Comparison of ENCODE assay signal across 27 cellular contexts in the genomic region with DNA sequence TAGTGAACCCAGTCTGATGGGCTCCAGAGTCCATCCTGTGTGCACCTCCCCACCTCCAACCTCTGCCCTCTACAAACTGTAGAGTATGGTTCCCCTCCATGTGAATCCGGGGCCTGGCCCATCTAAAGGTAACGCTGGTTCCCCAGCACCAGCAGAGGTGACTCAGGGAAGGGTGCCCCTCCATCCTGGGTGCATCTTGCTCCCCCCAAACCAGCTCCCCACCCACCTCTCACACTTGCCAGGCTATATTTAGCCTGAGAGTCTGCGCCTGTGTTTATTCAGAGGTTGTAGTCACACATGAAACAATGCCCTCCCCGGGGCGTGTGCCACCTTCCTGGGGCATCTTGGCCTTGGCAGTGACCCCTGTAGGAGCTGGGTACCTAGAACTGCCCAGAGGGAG. TPM values are rescaled to one million over a fixed set of nuclear protein-coding genes. Genes with fewer than 3 reads are reported as not detected.
DNase-seq lines count a peak whose midpoint lies in the region; ATAC-seq, FAIRE-seq and TF ChIP-seq lines count a peak whose summit lies in the region.
"Had no signal": no experiment of that assay in that cellular context is flagged by ENCODE, and none has a peak within 500 bp of the region (broad histone marks: within the 10 kb centered on the region; RNA-seq: fewer than 3 reads in every experiment).

No MANE protein-coding gene starts in this region.

- ATAC-seq in A549 = peak; percentile 12 to 15; a peak in 4 of 6 replicates
- no peak for ATAC-seq in T-helper 17 cell
- ATAC-seq in GM21723 (IDR thresholded peaks at IDR 0.05; ENCODE audit: unreplicated experiment) = no peak
- ATAC-seq: GM23338 had no signal

- H3K9ac ChIP-seq in kidney (ENCODE audit: low read length in 2 of 2) = no peak overlapping the region
- H3K9ac ChIP-seq: KMS-11 had no signal

- FAIRE-seq in A549 (lab: Jason Lieb, UNC) (no peak), kidney (lab: Jason Lieb, UNC) (no peak)

- no peak overlapping the region for H3K27ac ChIP-seq in A549
- H3K27ac ChIP-seq in kidney (ENCODE audit: low read depth in 2 of 2, low read length in 2 of 2) = no peak overlapping the region
- H3K27ac ChIP-seq: HL-60, KMS-11, SK-N-MC had no signal

- TF ChIP-seq POLR2A in A549 (IDR thresholded peaks at IDR 0.05; ENCODE audit: low read length) = no peak

- H3K4me1 Mint-ChIP-seq in IgD-negative memory B cell (peaks cover 0 to 2% (median 0%) of the 10 kb centered on the region in 3 donors), T-helper 17 cell (peaks cover 13% of the 10 kb centered on the region)

- CTCF ChIA-PET in A549 (lab: Yijun Ruan, JAX) = interaction anchor here (1.0 to 4.9 kb wide), 3 partner anchors 12 to 65 kb away, joined by 3 to 22 read pairs (median 16); no protein-coding TSS in a partner anchor

- POLR2A ChIA-PET in A549 (lab: Yijun Ruan, JAX) = no interaction called here

- 45% methylated on average over 5 of the region's 5 CpGs for WGBS in A549 (ENCODE audit: missing lambda C conversion rate)

- H3K9me3 ChIP-seq in A549 (no peaks in the 10 kb centered on the region), T-helper 17 cell (ENCODE audit: control insufficient read depth, low read length, poor library complexity, severe bottlenecking) (no peaks in the 10 kb centered on the region), kidney (ENCODE audit: control insufficient read depth in 1 of 2, low read length in 2 of 2) (no peaks in the 10 kb centered on the region)
- H3K9me3 ChIP-seq: HAP-1 had no signal

- H3K36me3 Mint-ChIP-seq in IgD-negative memory B cell (peaks cover 1% of the 10 kb centered on the region), T-helper 17 cell (ENCODE audit: low read depth) (no peaks in the 10 kb centered on the region)

- H3K4me3 Mint-ChIP-seq in IgD-negative memory B cell = no peak overlapping the region
- no peak overlapping the region for H3K4me3 Mint-ChIP-seq in T-helper 17 cell
- H3K4me3 Mint-ChIP-seq: GM23338 had no signal

- peak overlapping the region in 2 of 3 donors; percentile 27 to 73 for H3K27ac Mint-ChIP-seq in IgD-negative memory B cell
- H3K27ac Mint-ChIP-seq in T-helper 17 cell = peak overlapping the region; percentile 68
- H3K27ac Mint-ChIP-seq: GM23338 had no signal

- intact Hi-C loops in kidney (cut with DNase I) = no loop called here

- H3K4me1 ChIP-seq in A549 (no peaks in the 10 kb centered on the region), kidney (ENCODE audit: control insufficient read depth in 1 of 2, insufficient read depth in 1 of 2, low read depth in 1 of 2, low read length in 2 of 2) (no peaks in the 10 kb centered on the region)
- H3K4me1 ChIP-seq: HAP-1 had no signal

- H3K27me3 Mint-ChIP-seq in IgD-negative memory B cell (peaks cover 1% of the 10 kb centered on the region), T-helper 17 cell (no peaks in the 10 kb centered on the region)

- H3K4me3 ChIP-seq in A549 (no peak overlapping the region), kidney (ENCODE audit: low read length in 2 of 2) (no peak overlapping the region)
- H3K4me3 ChIP-seq: GM23338, HAP-1, SK-N-MC had no signal

- no peak for TF ChIP-seq RAD21 in A549 (conservative IDR thresholded peaks at IDR 0.05 in 1 of 2, IDR thresholded peaks at IDR 0.05 in 1 of 2)

- no peak for TF ChIP-seq CTCF in A549 (IDR thresholded peaks at IDR 0.05)
- TF ChIP-seq CTCF in kidney (IDR thresholded peaks at IDR 0.05; ENCODE audit: borderline replicate concordance, extremely low read depth, insufficient read depth) = no peak

- no peak overlapping the region for H3K4me2 ChIP-seq in A549
- H3K4me2 ChIP-seq: GM23338, KMS-11 had no signal

- DNase-seq in A549 (ENCODE audit: low read depth in 1 of 2, low spot score in 1 of 2) (no peak), T-helper 17 cell (no peak), kidney (peak; percentile 33), NK-92 (lab: John Stamatoyannopoulos, UW; ENCODE audit: unreplicated experiment) (no peak), hippocampal formation (lab: John Stamatoyannopoulos, UW) (no peak), putamen (ENCODE audit: low spot score) (no peak)
- DNase-seq: 8988T, AML-193, C1 segment of cervical spinal cord, DMS79, NCI-H1092 treated with DMSO at 0.1 percent for 48 hours, NCI-H1436 treated with DMSO at 0.1 percent for 48 hours, NCI-H2029, NCI-H226, NCI-H510A treated with DMSO at 0.1 percent for 48 hours, NCI-H774, OCI-M1, SHP77 treated with DMSO at 0.1 percent for 48 hours had no signal

- no peak for TF ChIP-seq EP300 in A549 (IDR thresholded peaks at IDR 0.05)

- H3K36me3 ChIP-seq in kidney (ENCODE audit: control insufficient read depth in 1 of 2, insufficient read depth in 2 of 2, low read length in 2 of 2) = no peaks in the 10 kb centered on the region
- H3K36me3 ChIP-seq: HAP-1 had no signal

- H3K9me3 Mint-ChIP-seq in IgD-negative memory B cell = no peaks in the 10 kb centered on the region
- H3K9me3 Mint-ChIP-seq: GM23338 had no signal

TF ChIP-seq in A549, 52 proteins besides CTCF, POLR2A, EP300 and RAD21 (continues in another document):
- TF ChIP-seq NPAS2 (CRISPR knock-in tag; IDR thresholded peaks at IDR 0.05; ENCODE audit: borderline replicate concordance) = no peak
- TF ChIP-seq SREBF2 (IDR thresholded peaks at IDR 0.05) = no peak
- no peak for TF ChIP-seq TP53 (CRISPR knock-in tag; IDR thresholded peaks at IDR 0.05)
- TF ChIP-seq, protein P1, sequence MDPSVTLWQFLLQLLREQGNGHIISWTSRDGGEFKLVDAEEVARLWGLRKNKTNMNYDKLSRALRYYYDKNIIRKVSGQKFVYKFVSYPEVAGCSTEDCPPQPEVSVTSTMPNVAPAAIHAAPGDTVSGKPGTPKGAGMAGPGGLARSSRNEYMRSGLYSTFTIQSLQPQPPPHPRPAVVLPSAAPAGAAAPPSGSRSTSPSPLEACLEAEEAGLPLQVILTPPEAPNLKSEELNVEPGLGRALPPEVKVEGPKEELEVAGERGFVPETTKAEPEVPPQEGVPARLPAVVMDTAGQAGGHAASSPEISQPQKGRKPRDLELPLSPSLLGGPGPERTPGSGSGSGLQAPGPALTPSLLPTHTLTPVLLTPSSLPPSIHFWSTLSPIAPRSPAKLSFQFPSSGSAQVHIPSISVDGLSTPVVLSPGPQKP (IDR thresholded peaks at IDR 0.05; ENCODE audit: low read depth, low read length) = no peak
- TF ChIP-seq RNF2 (IDR thresholded peaks at IDR 0.05; ENCODE audit: borderline replicate concordance, low read depth) = no peak
- no peak for TF ChIP-seq ZFP36 (IDR thresholded peaks at IDR 0.05; ENCODE audit: borderline replicate concordance, partially characterized antibody)
- no peak for TF ChIP-seq KDM1A (IDR thresholded peaks at IDR 0.05; ENCODE audit: low read depth)
- no peak for TF ChIP-seq JUN (IDR thresholded peaks at IDR 0.05)
- TF ChIP-seq, protein P2, sequence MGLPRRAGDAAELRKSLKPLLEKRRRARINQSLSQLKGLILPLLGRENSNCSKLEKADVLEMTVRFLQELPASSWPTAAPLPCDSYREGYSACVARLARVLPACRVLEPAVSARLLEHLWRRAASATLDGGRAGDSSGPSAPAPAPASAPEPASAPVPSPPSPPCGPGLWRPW (IDR thresholded peaks at IDR 0.05) = no peak
- TF ChIP-seq PHF8 (IDR thresholded peaks at IDR 0.05; ENCODE audit: borderline replicate concordance, low read depth) = no peak
- TF ChIP-seq BHLHE40 (IDR thresholded peaks at IDR 0.05; ENCODE audit: low read depth, low read length) = no peak
- no peak for TF ChIP-seq RCOR1 (IDR thresholded peaks at IDR 0.05; ENCODE audit: low read depth, low read length)
- no peak for TF ChIP-seq ZNF302 (CRISPR knock-in tag; IDR thresholded peaks at IDR 0.05)
- no peak for TF ChIP-seq EHMT2 (IDR thresholded peaks at IDR 0.05; ENCODE audit: low read depth)
- TF ChIP-seq, protein P3, sequence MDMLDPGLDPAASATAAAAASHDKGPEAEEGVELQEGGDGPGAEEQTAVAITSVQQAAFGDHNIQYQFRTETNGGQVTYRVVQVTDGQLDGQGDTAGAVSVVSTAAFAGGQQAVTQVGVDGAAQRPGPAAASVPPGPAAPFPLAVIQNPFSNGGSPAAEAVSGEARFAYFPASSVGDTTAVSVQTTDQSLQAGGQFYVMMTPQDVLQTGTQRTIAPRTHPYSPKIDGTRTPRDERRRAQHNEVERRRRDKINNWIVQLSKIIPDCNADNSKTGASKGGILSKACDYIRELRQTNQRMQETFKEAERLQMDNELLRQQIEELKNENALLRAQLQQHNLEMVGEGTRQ (IDR thresholded peaks at IDR 0.05) = no peak
- TF ChIP-seq HOXB13 (CRISPR knock-in tag; IDR thresholded peaks at IDR 0.05; ENCODE audit: low read depth) = no peak
- no peak for TF ChIP-seq FOSB (CRISPR knock-in tag; IDR thresholded peaks at IDR 0.05)

RNA-seq across cellular contexts. Expression of a gene that starts 26.2 kb away (rescaled TPM):
- 0.34 and 0.36 TPM in 2 replicates for polyA plus RNA-seq in A549 (2011; rRNA removed)
- polyA plus RNA-seq in A549 (2012; cell fraction: cytosol; rRNA removed) = 0.30 and 0.43 TPM in 2 replicates
- polyA plus RNA-seq in A549 (2012; cell fraction: nucleus; rRNA removed) = 0.94 and 1.2 TPM in 2 replicates
- 0.18 to 0.30 TPM (median 0.30 TPM) in 3 replicates for polyA plus RNA-seq in A549 (2017; fragmentation: RNase III; extraction: RNeasy Plus Mini Kit Qiagen cat#74134 plus additional on column Dnase treatment)
- polyA minus RNA-seq in A549 (2011; rRNA and poly(A)+ RNA removed) = 0.17 and 0.54 TPM in 2 replicates
- polyA plus RNA-seq in IgD-negative memory B cell = not detected
- under 1 TPM; 0.15 to 0.89 TPM for total RNA-seq in T-helper 17 cell
- 58.3 TPM for total RNA-seq in kidney
- polyA plus RNA-seq in kidney (ENCODE audit: insufficient read depth, low read depth, low replicate concordance) = 23.5 TPM
- polyA plus RNA-seq: AG04450 had no signal

RNA-seq across cellular contexts. Expression of a gene that starts 40.2 kb away (rescaled TPM):
- polyA plus RNA-seq in A549 (2011; rRNA removed) (not detected in 2 replicates), A549 (2017; fragmentation: RNase III; extraction: RNeasy Plus Mini Kit Qiagen cat#74134 plus additional on column Dnase treatment) (0.05 TPM in 1 of 3 replicates, not detected in the others), IgD-negative memory B cell (not detected), kidney (ENCODE audit: insufficient read depth, low read depth, low replicate concordance) (0.52 TPM)
- 0.04 and 0.06 TPM in 2 replicates for polyA plus RNA-seq in A549 (2012; cell fraction: cytosol; rRNA removed)
- polyA plus RNA-seq in A549 (2012; cell fraction: nucleus; rRNA removed) = 0.36 TPM in 1 of 2 replicates, not detected in the other
- polyA minus RNA-seq in A549 (2011; rRNA and poly(A)+ RNA removed) = not detected in 2 replicates
- total RNA-seq in T-helper 17 cell (not detected), kidney (2.4 TPM)
- polyA plus RNA-seq: AG04450 had no signal

RNA-seq across cellular contexts. Expression of a gene that starts 52.8 kb away (rescaled TPM):
- polyA plus RNA-seq in A549 (2011; rRNA removed) (0.28 and 0.36 TPM in 2 replicates), A549 (2017; fragmentation: RNase III; extraction: RNeasy Plus Mini Kit Qiagen cat#74134 plus additional on column Dnase treatment) (0.28 to 0.37 TPM (median 0.29 TPM) in 3 replicates), IgD-negative memory B cell (0.61 TPM), kidney (ENCODE audit: insufficient read depth, low read depth, low replicate concordance) (7.3 TPM)
- polyA plus RNA-seq in A549 (2012; cell fraction: cytosol; rRNA removed) = 0.36 and 0.51 TPM in 2 replicates
- 0.27 and 0.77 TPM in 2 replicates for polyA plus RNA-seq in A549 (2012; cell fraction: nucleus; rRNA removed)
- polyA minus RNA-seq in A549 (2011; rRNA and poly(A)+ RNA removed) = 0.45 and 0.54 TPM in 2 replicates
- total RNA-seq in T-helper 17 cell (10 to 100 TPM; 20.7 to 27.7 TPM), kidney (4.9 TPM)
- total RNA-seq: HT-29 had no signal

Comparison
In these comparisons a context has a peak if more than half of its experiments do, and no peak if none do; other contexts are left out.
1. ATAC-seq: peak in A549 (2 of 2); none in T-helper 17 cell (single experiment) and GM21723 (single experiment).
2. RNA of a gene that starts 26.2 kb away (polyA plus RNA-seq): 23.5 TPM in kidney (single experiment); 0.18 to 1.2 TPM in A549 and not detected in IgD-negative memory B cell (single experiment); every median in the first group is over 10 times any median in the second.